1 cellular context compared by ENCODE assay signal in the genomic region with DNA sequence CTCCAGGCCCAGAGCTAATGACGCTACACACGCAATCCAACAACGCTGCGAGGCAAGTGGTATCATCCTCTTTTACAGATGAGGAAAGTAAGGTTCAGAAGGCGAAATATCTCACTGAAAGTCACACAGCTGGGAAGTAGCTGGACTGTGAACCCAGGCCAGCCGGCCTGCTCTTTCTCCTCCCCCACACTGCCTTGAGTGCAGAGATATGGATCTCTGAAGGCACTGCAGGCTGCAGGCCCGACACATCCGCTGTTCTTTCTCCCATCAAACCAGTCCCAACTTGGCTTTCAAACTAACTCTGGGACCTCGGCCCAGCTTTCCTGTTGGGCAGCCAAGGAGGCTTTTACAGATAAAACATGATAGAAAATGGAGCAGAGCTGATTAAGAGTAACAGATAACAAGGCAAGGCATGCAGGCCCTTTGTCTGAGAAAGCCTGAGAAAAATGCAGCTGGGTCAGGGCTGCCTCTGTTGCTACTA.
A peak's percentile ranks its signal among the peaks of the same experiment; 100 is the strongest.
TF ChIP-seq lines count a peak whose summit lies in the region.

No MANE protein-coding gene starts in this region.

TF ChIP-seq in K562, 482 proteins besides CTCF, POLR2A, EP300 and RAD21 (continued from another document and continues in another):
- TF ChIP-seq ATF2 (CRISPR knock-in tag; IDR thresholded peaks at IDR 0.05) (no peak), CEBPG (CRISPR knock-in tag; IDR thresholded peaks at IDR 0.05) (0 out of 2 replicates have a peak, but pooled peaks have one; percentile 18), CEBPG (tag; conservative IDR thresholded peaks at IDR 0.05 in 1 of 2, IDR thresholded peaks at IDR 0.05 in 1 of 2) (no peak), BDP1 (IDR thresholded peaks at IDR 0.05; ENCODE audit: insufficient read depth, insufficient read length) (no peak), CAMTA2 (CRISPR knock-in tag; conservative IDR thresholded peaks at IDR 0.05) (no peak), FOXA1 (IDR thresholded peaks at IDR 0.05; ENCODE audit: borderline replicate concordance) (no peak), ZNF232 (CRISPR knock-in tag; IDR thresholded peaks at IDR 0.05) (no peak), ZFX (CRISPR knock-in tag; IDR thresholded peaks at IDR 0.05) (peak; percentile 51), SP1 (CRISPR knock-in tag; IDR thresholded peaks at IDR 0.05) (no peak), SMARCA4 (IDR thresholded peaks at IDR 0.05) (peak; percentile 83), PHF8 (IDR thresholded peaks at IDR 0.05; ENCODE audit: borderline replicate concordance, low read length) (no peak; the same call in 1 of the 2 replicates), ZNF384 (IDR thresholded peaks at IDR 0.05; ENCODE audit: low read depth, low read length) (no peak), HDAC1 (IDR thresholded peaks at IDR 0.05) (0 out of 4 replicates have a peak, but pooled peaks of 1 of the 2 experiments have one; percentile 11), XRCC4 (IDR thresholded peaks at IDR 0.05; ENCODE audit: extremely low read depth, insufficient read depth, insufficient read length) (no peak), SPI1 (IDR thresholded peaks at IDR 0.05; ENCODE audit: borderline replicate concordance, low read depth, low read length) (no peak), CREM (IDR thresholded peaks at IDR 0.05; ENCODE audit: low read depth) (peak; percentile 39), RBFOX2 (IDR thresholded peaks at IDR 0.05; ENCODE audit: low read depth, low read length) (no peak), BRF1 (IDR thresholded peaks at IDR 0.05; ENCODE audit: borderline replicate concordance, extremely low read depth, insufficient read length) (no peak), ZBTB8A (IDR thresholded peaks at IDR 0.05; ENCODE audit: partially characterized antibody) (no peak), PCBP1 (IDR thresholded peaks at IDR 0.05; ENCODE audit: low read depth, low read length, poor library complexity, severe bottlenecking) (no peak), NFYB (IDR thresholded peaks at IDR 0.05; ENCODE audit: extremely low read depth, insufficient read length) (no peak), PBX2 (CRISPR knock-in tag; IDR thresholded peaks at IDR 0.05; ENCODE audit: low read depth) (no peak), PBX2 (tag; conservative IDR thresholded peaks at IDR 0.05; ENCODE audit: low read depth) (0 out of 2 replicates have a peak, but pooled peaks have one; percentile 22), CBX8 (IDR thresholded peaks at IDR 0.05; ENCODE audit: borderline replicate concordance, extremely low read depth, low read depth, low read length, poor library complexity, severe bottlenecking) (no peak), HCFC1 (IDR thresholded peaks at IDR 0.05; ENCODE audit: low read depth, low read length) (no peak), NONO (IDR thresholded peaks at IDR 0.05; ENCODE audit: low read depth in 2 of 2, low read length in 1 of 2) (no peak), COPS2 (conservative IDR thresholded peaks at IDR 0.05) (no peak), KDM2B (CRISPR knock-in tag; IDR thresholded peaks at IDR 0.05) (no peak), ZNF143 (CRISPR knock-in tag; IDR thresholded peaks at IDR 0.05) (no peak), PPARD (CRISPR knock-in tag; IDR thresholded peaks at IDR 0.05) (no peak), RBM22 (IDR thresholded peaks at IDR 0.05; ENCODE audit: low read depth, low read length, poor library complexity, severe bottlenecking) (no peak), ZNF239 (CRISPR knock-in tag; IDR thresholded peaks at IDR 0.05) (peak; percentile 27; the same call in 1 of the 2 replicates)
- TF ChIP-seq, protein P1, sequence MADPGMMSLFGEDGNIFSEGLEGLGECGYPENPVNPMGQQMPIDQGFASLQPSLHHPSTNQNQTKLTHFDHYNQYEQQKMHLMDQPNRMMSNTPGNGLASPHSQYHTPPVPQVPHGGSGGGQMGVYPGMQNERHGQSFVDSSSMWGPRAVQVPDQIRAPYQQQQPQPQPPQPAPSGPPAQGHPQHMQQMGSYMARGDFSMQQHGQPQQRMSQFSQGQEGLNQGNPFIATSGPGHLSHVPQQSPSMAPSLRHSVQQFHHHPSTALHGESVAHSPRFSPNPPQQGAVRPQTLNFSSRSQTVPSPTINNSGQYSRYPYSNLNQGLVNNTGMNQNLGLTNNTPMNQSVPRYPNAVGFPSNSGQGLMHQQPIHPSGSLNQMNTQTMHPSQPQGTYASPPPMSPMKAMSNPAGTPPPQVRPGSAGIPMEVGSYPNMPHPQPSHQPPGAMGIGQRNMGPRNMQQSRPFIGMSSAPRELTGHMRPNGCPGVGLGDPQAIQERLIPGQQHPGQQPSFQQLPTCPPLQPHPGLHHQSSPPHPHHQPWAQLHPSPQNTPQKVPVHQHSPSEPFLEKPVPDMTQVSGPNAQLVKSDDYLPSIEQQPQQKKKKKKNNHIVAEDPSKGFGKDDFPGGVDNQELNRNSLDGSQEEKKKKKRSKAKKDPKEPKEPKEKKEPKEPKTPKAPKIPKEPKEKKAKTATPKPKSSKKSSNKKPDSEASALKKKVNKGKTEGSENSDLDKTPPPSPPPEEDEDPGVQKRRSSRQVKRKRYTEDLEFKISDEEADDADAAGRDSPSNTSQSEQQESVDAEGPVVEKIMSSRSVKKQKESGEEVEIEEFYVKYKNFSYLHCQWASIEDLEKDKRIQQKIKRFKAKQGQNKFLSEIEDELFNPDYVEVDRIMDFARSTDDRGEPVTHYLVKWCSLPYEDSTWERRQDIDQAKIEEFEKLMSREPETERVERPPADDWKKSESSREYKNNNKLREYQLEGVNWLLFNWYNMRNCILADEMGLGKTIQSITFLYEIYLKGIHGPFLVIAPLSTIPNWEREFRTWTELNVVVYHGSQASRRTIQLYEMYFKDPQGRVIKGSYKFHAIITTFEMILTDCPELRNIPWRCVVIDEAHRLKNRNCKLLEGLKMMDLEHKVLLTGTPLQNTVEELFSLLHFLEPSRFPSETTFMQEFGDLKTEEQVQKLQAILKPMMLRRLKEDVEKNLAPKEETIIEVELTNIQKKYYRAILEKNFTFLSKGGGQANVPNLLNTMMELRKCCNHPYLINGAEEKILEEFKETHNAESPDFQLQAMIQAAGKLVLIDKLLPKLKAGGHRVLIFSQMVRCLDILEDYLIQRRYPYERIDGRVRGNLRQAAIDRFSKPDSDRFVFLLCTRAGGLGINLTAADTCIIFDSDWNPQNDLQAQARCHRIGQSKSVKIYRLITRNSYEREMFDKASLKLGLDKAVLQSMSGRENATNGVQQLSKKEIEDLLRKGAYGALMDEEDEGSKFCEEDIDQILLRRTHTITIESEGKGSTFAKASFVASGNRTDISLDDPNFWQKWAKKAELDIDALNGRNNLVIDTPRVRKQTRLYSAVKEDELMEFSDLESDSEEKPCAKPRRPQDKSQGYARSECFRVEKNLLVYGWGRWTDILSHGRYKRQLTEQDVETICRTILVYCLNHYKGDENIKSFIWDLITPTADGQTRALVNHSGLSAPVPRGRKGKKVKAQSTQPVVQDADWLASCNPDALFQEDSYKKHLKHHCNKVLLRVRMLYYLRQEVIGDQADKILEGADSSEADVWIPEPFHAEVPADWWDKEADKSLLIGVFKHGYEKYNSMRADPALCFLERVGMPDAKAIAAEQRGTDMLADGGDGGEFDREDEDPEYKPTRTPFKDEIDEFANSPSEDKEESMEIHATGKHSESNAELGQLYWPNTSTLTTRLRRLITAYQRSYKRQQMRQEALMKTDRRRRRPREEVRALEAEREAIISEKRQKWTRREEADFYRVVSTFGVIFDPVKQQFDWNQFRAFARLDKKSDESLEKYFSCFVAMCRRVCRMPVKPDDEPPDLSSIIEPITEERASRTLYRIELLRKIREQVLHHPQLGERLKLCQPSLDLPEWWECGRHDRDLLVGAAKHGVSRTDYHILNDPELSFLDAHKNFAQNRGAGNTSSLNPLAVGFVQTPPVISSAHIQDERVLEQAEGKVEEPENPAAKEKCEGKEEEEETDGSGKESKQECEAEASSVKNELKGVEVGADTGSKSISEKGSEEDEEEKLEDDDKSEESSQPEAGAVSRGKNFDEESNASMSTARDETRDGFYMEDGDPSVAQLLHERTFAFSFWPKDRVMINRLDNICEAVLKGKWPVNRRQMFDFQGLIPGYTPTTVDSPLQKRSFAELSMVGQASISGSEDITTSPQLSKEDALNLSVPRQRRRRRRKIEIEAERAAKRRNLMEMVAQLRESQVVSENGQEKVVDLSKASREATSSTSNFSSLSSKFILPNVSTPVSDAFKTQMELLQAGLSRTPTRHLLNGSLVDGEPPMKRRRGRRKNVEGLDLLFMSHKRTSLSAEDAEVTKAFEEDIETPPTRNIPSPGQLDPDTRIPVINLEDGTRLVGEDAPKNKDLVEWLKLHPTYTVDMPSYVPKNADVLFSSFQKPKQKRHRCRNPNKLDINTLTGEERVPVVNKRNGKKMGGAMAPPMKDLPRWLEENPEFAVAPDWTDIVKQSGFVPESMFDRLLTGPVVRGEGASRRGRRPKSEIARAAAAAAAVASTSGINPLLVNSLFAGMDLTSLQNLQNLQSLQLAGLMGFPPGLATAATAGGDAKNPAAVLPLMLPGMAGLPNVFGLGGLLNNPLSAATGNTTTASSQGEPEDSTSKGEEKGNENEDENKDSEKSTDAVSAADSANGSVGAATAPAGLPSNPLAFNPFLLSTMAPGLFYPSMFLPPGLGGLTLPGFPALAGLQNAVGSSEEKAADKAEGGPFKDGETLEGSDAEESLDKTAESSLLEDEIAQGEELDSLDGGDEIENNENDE (IDR thresholded peaks at IDR 0.05; ENCODE audit: low read depth, low read length), result no peak
- TF ChIP-seq, protein P2, sequence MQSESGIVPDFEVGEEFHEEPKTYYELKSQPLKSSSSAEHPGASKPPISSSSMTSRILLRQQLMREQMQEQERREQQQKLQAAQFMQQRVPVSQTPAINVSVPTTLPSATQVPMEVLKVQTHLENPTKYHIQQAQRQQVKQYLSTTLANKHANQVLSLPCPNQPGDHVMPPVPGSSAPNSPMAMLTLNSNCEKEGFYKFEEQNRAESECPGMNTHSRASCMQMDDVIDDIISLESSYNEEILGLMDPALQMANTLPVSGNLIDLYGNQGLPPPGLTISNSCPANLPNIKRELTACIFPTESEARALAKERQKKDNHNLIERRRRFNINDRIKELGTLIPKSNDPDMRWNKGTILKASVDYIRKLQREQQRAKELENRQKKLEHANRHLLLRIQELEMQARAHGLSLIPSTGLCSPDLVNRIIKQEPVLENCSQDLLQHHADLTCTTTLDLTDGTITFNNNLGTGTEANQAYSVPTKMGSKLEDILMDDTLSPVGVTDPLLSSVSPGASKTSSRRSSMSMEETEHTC (IDR thresholded peaks at IDR 0.05), result no peak
- TF ChIP-seq, protein P3, sequence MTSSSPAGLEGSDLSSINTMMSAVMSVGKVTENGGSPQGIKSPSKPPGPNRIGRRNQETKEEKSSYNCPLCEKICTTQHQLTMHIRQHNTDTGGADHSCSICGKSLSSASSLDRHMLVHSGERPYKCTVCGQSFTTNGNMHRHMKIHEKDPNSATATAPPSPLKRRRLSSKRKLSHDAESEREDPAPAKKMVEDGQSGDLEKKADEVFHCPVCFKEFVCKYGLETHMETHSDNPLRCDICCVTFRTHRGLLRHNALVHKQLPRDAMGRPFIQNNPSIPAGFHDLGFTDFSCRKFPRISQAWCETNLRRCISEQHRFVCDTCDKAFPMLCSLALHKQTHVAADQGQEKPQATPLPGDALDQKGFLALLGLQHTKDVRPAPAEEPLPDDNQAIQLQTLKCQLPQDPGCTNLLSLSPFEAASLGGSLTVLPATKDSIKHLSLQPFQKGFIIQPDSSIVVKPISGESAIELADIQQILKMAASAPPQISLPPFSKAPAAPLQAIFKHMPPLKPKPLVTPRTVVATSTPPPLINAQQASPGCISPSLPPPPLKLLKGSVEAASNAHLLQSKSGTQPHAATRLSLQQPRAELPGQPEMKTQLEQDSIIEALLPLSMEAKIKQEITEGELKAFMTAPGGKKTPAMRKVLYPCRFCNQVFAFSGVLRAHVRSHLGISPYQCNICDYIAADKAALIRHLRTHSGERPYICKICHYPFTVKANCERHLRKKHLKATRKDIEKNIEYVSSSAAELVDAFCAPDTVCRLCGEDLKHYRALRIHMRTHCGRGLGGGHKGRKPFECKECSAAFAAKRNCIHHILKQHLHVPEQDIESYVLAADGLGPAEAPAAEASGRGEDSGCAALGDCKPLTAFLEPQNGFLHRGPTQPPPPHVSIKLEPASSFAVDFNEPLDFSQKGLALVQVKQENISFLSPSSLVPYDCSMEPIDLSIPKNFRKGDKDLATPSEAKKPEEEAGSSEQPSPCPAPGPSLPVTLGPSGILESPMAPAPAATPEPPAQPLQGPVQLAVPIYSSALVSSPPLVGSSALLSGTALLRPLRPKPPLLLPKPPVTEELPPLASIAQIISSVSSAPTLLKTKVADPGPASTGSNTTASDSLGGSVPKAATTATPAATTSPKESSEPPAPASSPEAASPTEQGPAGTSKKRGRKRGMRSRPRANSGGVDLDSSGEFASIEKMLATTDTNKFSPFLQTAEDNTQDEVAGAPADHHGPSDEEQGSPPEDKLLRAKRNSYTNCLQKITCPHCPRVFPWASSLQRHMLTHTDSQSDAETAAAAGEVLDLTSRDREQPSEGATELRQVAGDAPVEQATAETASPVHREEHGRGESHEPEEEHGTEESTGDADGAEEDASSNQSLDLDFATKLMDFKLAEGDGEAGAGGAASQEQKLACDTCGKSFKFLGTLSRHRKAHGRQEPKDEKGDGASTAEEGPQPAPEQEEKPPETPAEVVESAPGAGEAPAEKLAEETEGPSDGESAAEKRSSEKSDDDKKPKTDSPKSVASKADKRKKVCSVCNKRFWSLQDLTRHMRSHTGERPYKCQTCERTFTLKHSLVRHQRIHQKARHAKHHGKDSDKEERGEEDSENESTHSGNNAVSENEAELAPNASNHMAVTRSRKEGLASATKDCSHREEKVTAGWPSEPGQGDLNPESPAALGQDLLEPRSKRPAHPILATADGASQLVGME (CRISPR knock-in tag; IDR thresholded peaks at IDR 0.05), result no peak
